ENCODE assay signal across 21 cellular contexts in the genomic region with DNA sequence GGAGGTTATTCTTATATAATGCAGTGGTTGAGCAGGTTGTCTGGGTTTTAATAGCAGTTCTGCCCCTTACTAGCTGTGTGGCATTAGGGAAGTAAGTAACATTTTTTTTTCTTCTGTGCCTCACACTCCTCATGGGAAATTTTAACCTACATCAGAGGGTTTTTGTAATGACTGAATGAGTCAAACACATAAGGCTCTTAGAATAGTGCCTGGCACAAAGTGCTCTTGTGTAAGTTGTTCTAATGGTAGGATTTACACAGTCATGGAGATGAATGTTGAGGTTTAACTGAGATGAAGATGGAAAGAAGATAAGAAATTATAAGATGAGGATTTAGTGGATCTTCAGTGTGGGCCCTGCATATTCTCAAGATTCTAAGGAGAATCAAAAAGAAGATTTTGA.
A peak's percentile ranks its signal among the peaks of the same experiment; 100 is the strongest.
DNase-seq lines count a peak whose midpoint lies in the region; ATAC-seq, FAIRE-seq and TF ChIP-seq lines count a peak whose summit lies in the region.
"Had no signal": no experiment of that assay in that cellular context is flagged by ENCODE, and none has a peak within 500 bp of the region (broad histone marks: within the 10 kb centered on the region; RNA-seq: fewer than 3 reads in every experiment).

No MANE protein-coding gene starts in this region.

- TF ChIP-seq CTCF in H1 (IDR thresholded peaks at IDR 0.05; ENCODE audit: control extremely low read depth in 1 of 3, insufficient read depth in 1 of 3, low read depth in 1 of 3, low read length in 3 of 3), result no peak
- no peak for TF ChIP-seq CTCF in A673 (conservative IDR thresholded peaks at IDR 0.05; ENCODE audit: low read depth, low read length)

- H3K4ac ChIP-seq in H1 (replicated peaks; ENCODE audit: insufficient read length, low read depth, low read length), result no peak overlapping the region

- no peak for TF ChIP-seq POLR2A in H1 (IDR thresholded peaks at IDR 0.05; ENCODE audit: control extremely low read depth in 1 of 2, low read depth in 2 of 2, low read length in 2 of 2)

- H2AK5ac ChIP-seq in H1 (ENCODE audit: low read depth, low read length), result no peak overlapping the region

- no peak for ATAC-seq in GM21528 (IDR thresholded peaks at IDR 0.05; ENCODE audit: low FRiP score, unreplicated experiment)

- H3K4me3 ChIP-seq in H1 (ENCODE audit: extremely low read depth in 1 of 4, insufficient read depth in 2 of 4, low read depth in 3 of 4, low read length in 4 of 4), result no peak overlapping the region
- no peak overlapping the region for H3K4me3 ChIP-seq in A673 (ENCODE audit: low read depth, low read length, poor library complexity, severe bottlenecking)

- no peak for FAIRE-seq in H1 (lab: Jason Lieb, UNC)
- FAIRE-seq: D721Med, G401.6, GM12891, GM18507, HTR-8/SVneo had no signal

- H4K20me1 ChIP-seq in H1 (replicated peaks in 1 of 2; ENCODE audit: control insufficient read depth in 1 of 2, insufficient read depth in 2 of 2, low read length in 2 of 2), result no peaks in the 10 kb centered on the region

- H3K9ac ChIP-seq in H1 (replicated peaks in 1 of 4; ENCODE audit: extremely low read depth in 1 of 4, low read depth in 3 of 4, low read length in 3 of 4), result no peak overlapping the region

- H3K79me2 ChIP-seq in H1 (ENCODE audit: control insufficient read depth in 1 of 2, insufficient read depth in 2 of 2, low read length in 2 of 2), result no peaks in the 10 kb centered on the region

- no peaks in the 10 kb centered on the region for H3K9me3 ChIP-seq in H1 (ENCODE audit: insufficient read depth in 2 of 2, low read depth in 1 of 2, low read length in 1 of 2)
- H3K9me3 ChIP-seq in A673 (ENCODE audit: low read depth, low read length, poor library complexity, severe bottlenecking), result no peaks in the 10 kb centered on the region
- H3K9me3 ChIP-seq: BE2C, Caco-2 had no signal

- no peak overlapping the region for H2BK20ac ChIP-seq in H1 (ENCODE audit: low read length)

- no peak overlapping the region for H4K91ac ChIP-seq in H1 (replicated peaks; ENCODE audit: insufficient read length, low read length)

- no peak overlapping the region for H3K23ac ChIP-seq in H1 (ENCODE audit: insufficient read length)

- H2BK5ac ChIP-seq in H1 (ENCODE audit: low read depth, low read length), result no peak overlapping the region

- peak overlapping the region; percentile 9; the same call in 1 of the 2 replicates for H2AFZ ChIP-seq in H1 (ENCODE audit: low read length)

- no peak overlapping the region for H2BK12ac ChIP-seq in H1 (ENCODE audit: low read depth, low read length)

- no peak overlapping the region for H4K8ac ChIP-seq in H1 (ENCODE audit: extremely low read depth, insufficient read depth, low read length)

- no peaks in the 10 kb centered on the region for H3K79me1 ChIP-seq in H1 (ENCODE audit: low read depth, low read length)

- DNase-seq in NCI-H226 (peak; percentile 9), H1 (ENCODE audit: low read depth in 1 of 2, low spot score in 2 of 2) (no peak), foreskin melanocyte (peak; percentile 63), A673 (ENCODE audit: low spot score) (no peak), NCI-H510A treated with DMSO at 0.1 percent for 48 hours (lab: John Stamatoyannopoulos, UW) (no peak), Kasumi-1 (lab: John Stamatoyannopoulos, UW) (no peak)
- DNase-seq: ACHN; BE2C; C1 segment of cervical spinal cord; Caco-2; CD4-positive, CD25-positive, alpha-beta regulatory T cell; CD8-positive, alpha-beta memory T cell; GOT3; H9; IMR-90 had no signal

- intact Hi-C loops in A673 (cut with micrococcal nuclease; ENCODE audit: unreplicated experiment), result no loop called here

- H3K36me3 ChIP-seq in H1 (ENCODE audit: control insufficient read depth in 2 of 4, insufficient read depth in 4 of 4, low read length in 3 of 4) (no peaks in the 10 kb centered on the region), A673 (ENCODE audit: insufficient read depth, low read length, poor library complexity, severe bottlenecking) (no peaks in the 10 kb centered on the region)
- H3K36me3 ChIP-seq: BE2C had no signal

- H3K23me2 ChIP-seq in H1 (ENCODE audit: low read depth, low read length), result no peaks in the 10 kb centered on the region

- H2BK120ac ChIP-seq in H1 (replicated peaks; ENCODE audit: low read depth, low read length), result no peak overlapping the region

- POLR2A ChIA-PET in H1 (lab: Charles Lee; ENCODE audit: partially characterized antibody), result no interaction called here
- POLR2A ChIA-PET in A673 (lab: Charles Lee; ENCODE audit: low non-redundant PET), result no interaction called here

- H3K27ac ChIP-seq in H1 (ENCODE audit: low read depth, low read length), result no peak overlapping the region
- no peak overlapping the region for H3K27ac ChIP-seq in A673 (ENCODE audit: low read depth, low read length, poor library complexity, severe bottlenecking)

- no peak overlapping the region for H3K18ac ChIP-seq in H1 (ENCODE audit: extremely low read depth, low read length)

- TF ChIP-seq RAD21 in H1 (IDR thresholded peaks at IDR 0.05 in 1 of 2, conservative IDR thresholded peaks at IDR 0.05 in 1 of 2; ENCODE audit: low read depth in 2 of 2, low read length in 2 of 2), result no peak

- no peak for TF ChIP-seq EP300 in H1 (IDR thresholded peaks at IDR 0.05; ENCODE audit: borderline replicate concordance in 1 of 2, low read depth in 2 of 2, low read length in 2 of 2)

- H3K4me2 ChIP-seq in H1 (ENCODE audit: insufficient read depth in 1 of 2, low read depth in 2 of 2, low read length in 2 of 2), result no peak overlapping the region

- CTCF ChIA-PET in H1 (lab: Charles Lee; ENCODE audit: partially characterized antibody), result no interaction called here
- CTCF ChIA-PET in A673 (lab: Charles Lee), result no interaction called here

- H3K4me1 ChIP-seq in H1 (replicated peaks in 1 of 4; ENCODE audit: control insufficient read depth in 3 of 4, insufficient read depth in 4 of 4, low read length in 3 of 4), result peaks cover 0 to 11% (median 5%) of the 10 kb centered on the region in 4 experiments; a peak in 4 of 7 replicates
- H3K4me1 ChIP-seq in A673 (ENCODE audit: insufficient read depth, low read length, poor library complexity, severe bottlenecking), result no peaks in the 10 kb centered on the region
- H3K4me1 ChIP-seq: BE2C had no signal

- H3K27me3 ChIP-seq in H1 (replicated peaks in 1 of 4; ENCODE audit: control insufficient read depth in 3 of 4, extremely low read depth in 1 of 4, insufficient read depth in 3 of 4, low read length in 3 of 4), result no peaks in the 10 kb centered on the region
- no peaks in the 10 kb centered on the region for H3K27me3 ChIP-seq in A673 (replicated peaks; ENCODE audit: insufficient read depth, low read depth, low read length, poor library complexity)
- H3K27me3 ChIP-seq: BE2C had no signal

- no peak overlapping the region for H3K14ac ChIP-seq in H1 (ENCODE audit: insufficient read length)

- H3K56ac ChIP-seq in H1 (replicated peaks; ENCODE audit: insufficient read length, low read depth, low read length), result no peak overlapping the region

- no TSS peak for BruUV-seq in A673 (replicated peaks; lab: Mats Ljungman, UMichigan)

- H2BK15ac ChIP-seq in H1 (ENCODE audit: low read length), result no peak overlapping the region

- no peak overlapping the region for H4K5ac ChIP-seq in H1 (ENCODE audit: insufficient read length, low read depth, low read length)

TF ChIP-seq in H1, 55 proteins besides CTCF, POLR2A, EP300 and RAD21:
- TF ChIP-seq CTBP2 (IDR thresholded peaks at IDR 0.05; ENCODE audit: borderline replicate concordance, insufficient read depth, insufficient read length, low read length), result no peak

Comparison
In these comparisons a context has a peak if more than half of its experiments do, and no peak if none do; other contexts are left out.
1. DNase-seq: peak in NCI-H226 (single experiment) and foreskin melanocyte (single experiment); none in H1 (0 of 2), A673 (single experiment), NCI-H510A treated with DMSO at 0.1 percent for 48 hours (single experiment) and Kasumi-1 (0 of 2).